14 cellular contexts compared by ENCODE assay signal in the genomic region with DNA sequence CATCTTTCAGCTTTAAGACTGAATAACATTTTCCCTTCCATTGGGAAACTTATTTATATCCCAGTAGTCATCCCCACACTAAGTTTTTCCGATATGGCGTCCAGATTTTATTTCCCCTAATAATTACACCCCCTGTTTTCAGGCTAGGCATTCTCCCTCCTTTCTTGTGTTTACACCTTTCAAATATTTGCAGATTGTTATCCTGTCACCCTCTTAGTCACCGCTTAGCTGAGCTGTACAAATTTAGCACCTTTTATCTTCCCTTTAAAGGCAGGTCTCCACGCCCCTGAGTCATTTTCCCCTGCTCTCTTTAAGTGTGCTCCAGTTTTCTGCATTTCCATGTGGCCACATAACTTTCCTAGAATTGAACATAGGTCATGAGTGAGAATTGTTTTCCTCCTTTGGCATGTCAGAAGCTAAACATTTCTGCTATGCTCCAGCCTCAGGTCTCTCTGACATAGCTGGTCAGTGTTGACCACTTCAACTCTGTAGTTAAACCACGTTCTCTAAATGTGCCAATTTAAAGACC. TPM values are rescaled to one million over a fixed set of nuclear protein-coding genes. Genes with fewer than 3 reads are reported as not detected.
A peak's percentile ranks its signal among the peaks of the same experiment; 100 is the strongest.
DNase-seq lines count a peak whose midpoint lies in the region; ATAC-seq and TF ChIP-seq lines count a peak whose summit lies in the region.
"Had no signal": no experiment of that assay in that cellular context is flagged by ENCODE, and none has a peak within 500 bp of the region (broad histone marks: within the 10 kb centered on the region; RNA-seq: fewer than 3 reads in every experiment).

No MANE protein-coding gene starts in this region.

- no peaks in the 10 kb centered on the region for H3K27me3 Mint-ChIP-seq in Calu3 (ENCODE audit: unreplicated experiment)
- H3K27me3 Mint-ChIP-seq in activated T-helper 1 cell treated with anti-CD3 and anti-CD28 coated beads, Interleukin-12 subunit alpha, Interleukin-12 subunit beta, Interleukin-2, Interleukin-4 antibody, amounts not matched to agents 30 ng/mL and 10 ng/mL and 1 ng/mL, durations not matched to agents 14 hours and 24 hours and 36 hours (ENCODE audit: insufficient read depth), result no peaks in the 10 kb centered on the region
- H3K27me3 Mint-ChIP-seq: naive thymus-derived CD8-positive, alpha-beta T cell had no signal

- peak overlapping the region; percentile 54 for H3K27ac Mint-ChIP-seq in Calu3 (ENCODE audit: unreplicated experiment)
- peak overlapping the region; percentile 12 for H3K27ac Mint-ChIP-seq in activated T-helper 1 cell treated with anti-CD3 and anti-CD28 coated beads, Interleukin-12 subunit alpha, Interleukin-12 subunit beta, Interleukin-2, Interleukin-4 antibody, amounts not matched to agents 30 ng/mL and 10 ng/mL and 1 ng/mL, durations not matched to agents 14 hours and 24 hours and 36 hours
- H3K27ac Mint-ChIP-seq: naive thymus-derived CD8-positive, alpha-beta T cell had no signal

- peaks cover 3% of the 10 kb centered on the region; the same call in 1 of the 2 replicates for H3K36me3 ChIP-seq in GM23248 (ENCODE audit: low read depth)
- H3K36me3 ChIP-seq in left lung, result peaks cover 0 to 3% of the 10 kb centered on the region in 2 donors

- H3K36me3 Mint-ChIP-seq in Calu3 (ENCODE audit: insufficient read depth, unreplicated experiment), result peaks cover 6% of the 10 kb centered on the region
- peaks cover 19% of the 10 kb centered on the region for H3K36me3 Mint-ChIP-seq in activated T-helper 1 cell treated with anti-CD3 and anti-CD28 coated beads, Interleukin-12 subunit alpha, Interleukin-12 subunit beta, Interleukin-2, Interleukin-4 antibody, amounts not matched to agents 30 ng/mL and 10 ng/mL and 1 ng/mL, durations not matched to agents 14 hours and 24 hours and 36 hours (ENCODE audit: low read depth)

- DNase-seq in Calu3, result peak; percentile 6
- peak; percentile 45 for DNase-seq in GM23248
- no peak for DNase-seq in activated T-helper 1 cell treated with anti-CD3 and anti-CD28 coated beads, Interleukin-12 subunit alpha, Interleukin-12 subunit beta, Interleukin-2, Interleukin-4 antibody, amounts not matched to agents 30 ng/mL and 10 ng/mL and 1 ng/mL, durations not matched to agents 14 hours and 24 hours and 36 hours (ENCODE audit: low spot score)
- DNase-seq in left lung, result no peak
- DNase-seq in amygdala (lab: John Stamatoyannopoulos, UW), result no peak
- no peak for DNase-seq in HEK293T (ENCODE audit: extremely low spot score)
- DNase-seq: naive thymus-derived CD8-positive, alpha-beta T cell; right lobe of liver had no signal

- H3F3A ChIP-seq in GM23248 (ENCODE audit: insufficient read depth), result 0 out of 2 replicates have a peak, but pooled peaks cover 7% of the 10 kb centered on the region

- no peak for TF ChIP-seq CTCF in Calu3 (IDR thresholded peaks at IDR 0.05; ENCODE audit: unreplicated experiment)
- no peak for TF ChIP-seq CTCF in left lung (IDR thresholded peaks at IDR 0.05)

- intact Hi-C loops in Calu3 (cut with micrococcal nuclease; ENCODE audit: unreplicated experiment) (no loop called here), left lung (cut with DNase I) (no loop called here)
- intact Hi-C loops in activated T-helper 1 cell treated with anti-CD3 and anti-CD28 coated beads, Interleukin-12 subunit alpha, Interleukin-12 subunit beta, Interleukin-2, Interleukin-4 antibody, amounts not matched to agents 30 ng/mL and 10 ng/mL and 1 ng/mL, durations not matched to agents 14 hours and 24 hours and 36 hours (cut with micrococcal nuclease), result no loop called here

- in situ Hi-C loops in GM23248 (cut with MboI), result no loop called here

- CTCF ChIA-PET in Calu3 (lab: Charles Lee), result no interaction called here
- CTCF ChIA-PET in HEK293T (lab: Yijun Ruan, JAX), result no interaction called here

- no peaks in the 10 kb centered on the region for H3K9me2 ChIP-seq in GM23248 (ENCODE audit: insufficient read depth)

- H3K27me3 ChIP-seq in GM23248 (replicated peaks; ENCODE audit: insufficient read depth) (no peaks in the 10 kb centered on the region), left lung (no peaks in the 10 kb centered on the region)
- H3K27me3 ChIP-seq: right lobe of liver, SJSA1 had no signal

- H2AFZ ChIP-seq in GM23248, result no peak overlapping the region

- H3K4me3 Mint-ChIP-seq in Calu3 (ENCODE audit: low read depth, unreplicated experiment), result peak overlapping the region; percentile 4
- no peak overlapping the region for H3K4me3 Mint-ChIP-seq in activated T-helper 1 cell treated with anti-CD3 and anti-CD28 coated beads, Interleukin-12 subunit alpha, Interleukin-12 subunit beta, Interleukin-2, Interleukin-4 antibody, amounts not matched to agents 30 ng/mL and 10 ng/mL and 1 ng/mL, durations not matched to agents 14 hours and 24 hours and 36 hours
- H3K4me3 Mint-ChIP-seq: CD14-positive monocyte; naive thymus-derived CD8-positive, alpha-beta T cell had no signal

- POLR2A ChIA-PET in HEK293T (lab: Yijun Ruan, JAX), result no interaction called here

- no peaks in the 10 kb centered on the region for H4K20me1 ChIP-seq in GM23248 (ENCODE audit: insufficient read depth)

- peaks cover 37% of the 10 kb centered on the region for H3K4me1 Mint-ChIP-seq in Calu3 (ENCODE audit: low read depth, unreplicated experiment)
- H3K4me1 Mint-ChIP-seq in activated T-helper 1 cell treated with anti-CD3 and anti-CD28 coated beads, Interleukin-12 subunit alpha, Interleukin-12 subunit beta, Interleukin-2, Interleukin-4 antibody, amounts not matched to agents 30 ng/mL and 10 ng/mL and 1 ng/mL, durations not matched to agents 14 hours and 24 hours and 36 hours (ENCODE audit: low read depth), result peaks cover 24% of the 10 kb centered on the region
- H3K4me1 Mint-ChIP-seq: CD14-positive monocyte had no signal

- ATAC-seq in left lung (peak; percentile 76), GM21576 (IDR thresholded peaks at IDR 0.05; ENCODE audit: unreplicated experiment) (no peak), HG02938 (IDR thresholded peaks at IDR 0.05; ENCODE audit: unreplicated experiment) (no peak)
- ATAC-seq: naive thymus-derived CD8-positive, alpha-beta T cell had no signal

- H3K9me3 Mint-ChIP-seq in Calu3 (ENCODE audit: low read depth, unreplicated experiment), result peaks cover 4% of the 10 kb centered on the region
- H3K9me3 Mint-ChIP-seq in activated T-helper 1 cell treated with anti-CD3 and anti-CD28 coated beads, Interleukin-12 subunit alpha, Interleukin-12 subunit beta, Interleukin-2, Interleukin-4 antibody, amounts not matched to agents 30 ng/mL and 10 ng/mL and 1 ng/mL, durations not matched to agents 14 hours and 24 hours and 36 hours, result peaks cover 7% of the 10 kb centered on the region

- H3K4me3 ChIP-seq in GM23248 (no peak overlapping the region), left lung (no peak overlapping the region)
- H3K4me3 ChIP-seq: right lobe of liver, SJSA1 had no signal

- no TSS peak for BruUV-seq in Calu3 (replicated peaks; lab: Mats Ljungman, UMichigan)

- peaks cover 54% of the 10 kb centered on the region for H3K79me2 ChIP-seq in GM23248 (ENCODE audit: insufficient read depth)

- no peak overlapping the region for H3K4me2 ChIP-seq in GM23248 (ENCODE audit: unreplicated experiment)

- H3K9me3 ChIP-seq in GM23248 (ENCODE audit: low read depth), result no peaks in the 10 kb centered on the region
- H3K9me3 ChIP-seq in left lung, result peaks cover 0 to 5% of the 10 kb centered on the region in 2 donors
- H3K9me3 ChIP-seq: right lobe of liver, SJSA1 had no signal

- H3K27ac ChIP-seq in GM23248 (0 out of 2 replicates have a peak overlapping the region, but pooled peaks have one; percentile 2), left lung (no peak overlapping the region)
- H3K27ac ChIP-seq: right lobe of liver, SJSA1, VCaP had no signal

- H3K4me1 ChIP-seq in GM23248 (ENCODE audit: insufficient read depth), result peaks cover 6% of the 10 kb centered on the region
- no peaks in the 10 kb centered on the region for H3K4me1 ChIP-seq in left lung
- H3K4me1 ChIP-seq: right lobe of liver had no signal

- no peak overlapping the region for H3K9ac ChIP-seq in GM23248

- WGBS in GM23248 (ENCODE audit: low coverage in 1 of 2, low lambda C conversion rate in 2 of 2, missing lambda C conversion rate in 2 of 2), 2 experiments, result 90 to 95% methylated on average over 5 of the region's 5 CpGs

TF ChIP-seq in HEK293T, 16 proteins besides CTCF, POLR2A, EP300 and RAD21:
- no peak for TF ChIP-seq SP1 (IDR thresholded peaks at IDR 0.05)

RNA-seq across cellular contexts. Expression of gene LRRC4, which starts 47.4 kb away (rescaled TPM):
- total RNA-seq in Calu3 (2022) (not detected in 2 replicates), left lung (10 to 100 TPM in 1 of 2 donors, 1 to 10 TPM in 1; 5.7 to 24.4 TPM)
- 0.32 and 0.51 TPM in 2 replicates for total RNA-seq in GM23248 (2014; rRNA removed; shearing (Covaris generic))
- 0.13 TPM in 1 of 2 replicates, not detected in the other for polyA plus RNA-seq in GM23248 (2016; fragmentation: Nextera tagmentation; extraction: Ambion mirVana)
- total RNA-seq in activated T-helper 1 cell treated with anti-CD3 and anti-CD28 coated beads, Interleukin-12 subunit alpha, Interleukin-12 subunit beta, Interleukin-2, Interleukin-4 antibody, amounts not matched to agents 30 ng/mL and 10 ng/mL and 1 ng/mL, durations not matched to agents 14 hours and 24 hours and 36 hours, result 1.3 and 2.1 TPM in 2 replicates
- total RNA-seq: NCI-H460 had no signal

Comparison
In these comparisons a context has a peak if more than half of its experiments do, and no peak if none do; other contexts are left out.
1. DNase-seq: peak in Calu3 (single experiment) and GM23248 (single experiment); none in activated T-helper 1 cell treated with anti-CD3 and anti-CD28 coated beads, Interleukin-12 subunit alpha, Interleukin-12 subunit beta, Interleukin-2, Interleukin-4 antibody, amounts not matched to agents 30 ng/mL and 10 ng/mL and 1 ng/mL, durations not matched to agents 14 hours and 24 hours and 36 hours (single experiment), left lung (0 of 2), amygdala (0 of 56) and HEK293T (single experiment).